In genomic region chr7:94240902-94241301, GRCh38 we compare ENCODE assay signal across 10 cellular contexts.
"Had no signal": no experiment of that assay in that cellular context is flagged by ENCODE, and none has a peak within 500 bp of the region (broad histone marks: within the 10 kb centered on the region; RNA-seq: fewer than 3 reads in every experiment).

No MANE protein-coding gene starts in this region.

- H2AFZ ChIP-seq: hepatocyte had no signal

- H3K9me3 ChIP-seq: tibial artery had no signal

- H3K4me1 ChIP-seq: tibial artery had no signal

- H3K36me3 ChIP-seq: tibial artery had no signal

- DNase-seq: activated CD4-positive, alpha-beta T cell treated with anti-CD3 and anti-CD28 coated beads, Interleukin-2, amount 50 U/mL, for 48 hours; activated gamma-delta T cell; naive thymus-derived CD8-positive, alpha-beta T cell; retina; stimulated activated CD4-positive, alpha-beta T cell treated with anti-CD3 and anti-CD28 coated beads, Interleukin-2, amount 100 ng/mL, for 24 hours; stimulated activated naive CD4-positive, alpha-beta T cell treated with Interleukin-2 at 50 U/mL for 16 hours; substantia nigra; tibial artery had no signal

- H3K27me3 ChIP-seq: hepatocyte, tibial artery had no signal

- H3K4me3 ChIP-seq: hepatocyte, tibial artery had no signal

- H3K4me2 ChIP-seq: hepatocyte had no signal

- H3K79me2 ChIP-seq: hepatocyte had no signal

- H3K27ac ChIP-seq: epithelial cell of prostate, hepatocyte, tibial artery had no signal
